1 cellular context compared by ENCODE assay signal in genomic region chr5:174329738-174330137, GRCh38.
TF ChIP-seq lines count a peak whose summit lies in the region.

No MANE protein-coding gene starts in this region.

TF ChIP-seq in SK-N-SH treated with all-trans-retinoic acid at 6 μM for 48 hours, 23 proteins besides CTCF, POLR2A, EP300 and RAD21 (continued from another document):
- TF ChIP-seq BACH2 (CRISPR knock-in tag; IDR thresholded peaks at IDR 0.05; ENCODE audit: borderline replicate concordance) (no peak), POU6F1 (CRISPR knock-in tag; IDR thresholded peaks at IDR 0.05; ENCODE audit: borderline replicate concordance, low read depth) (no peak), ZFP3 (CRISPR knock-in tag; IDR thresholded peaks at IDR 0.05) (no peak), ZC3H10 (CRISPR knock-in tag; IDR thresholded peaks at IDR 0.05) (no peak)
